In genomic region chr22:25067851-25068421, GRCh38 we compare ENCODE assay signal across 8 cellular contexts.
DNase-seq lines count a peak whose midpoint lies in the region; ATAC-seq and TF ChIP-seq lines count a peak whose summit lies in the region.

No MANE protein-coding gene starts in this region.

- H3K27me3 Mint-ChIP-seq in CD4-positive, alpha-beta memory T cell, result no peaks in the 10 kb centered on the region
- no peaks in the 10 kb centered on the region for H3K27me3 Mint-ChIP-seq in activated CD4-positive, alpha-beta T cell treated with anti-CD3 and anti-CD28 coated beads, Interleukin-2, amount 10 ng/mL, durations not matched to agents 24 days and 14 days

- TF ChIP-seq CTCF in spleen (IDR thresholded peaks at IDR 0.05 in 8 of 11, conservative IDR thresholded peaks at IDR 0.05 in 3 of 11), result no peak

- 59 to 83% (median 75%) methylated on average over 13 to 18 of the region's 18 CpGs for WGBS in spleen, 5 donors

- no peaks in the 10 kb centered on the region for H3K27me3 ChIP-seq in CD4-positive, alpha-beta memory T cell (ENCODE audit: insufficient read depth, low read length)
- H3K27me3 ChIP-seq in spleen (replicated peaks in 1 of 7), result peaks cover 0 to 24% (median 0%) of the 10 kb centered on the region in 7 donors

- peak; percentile 91 to 95 (median 93) for DNase-seq in CD4-positive, alpha-beta memory T cell
- peak; percentile 96 for DNase-seq in activated CD4-positive, alpha-beta T cell treated with anti-CD3 and anti-CD28 coated beads, Interleukin-2, amount 10 ng/mL, durations not matched to agents 24 days and 14 days
- DNase-seq in dedifferentiated amniotic fluid mesenchymal stem cell (ENCODE audit: extremely low spot score), result peak; percentile 9
- peak; percentile 90 for DNase-seq in spleen
- no peak for DNase-seq in NCI-H1436 (lab: John Stamatoyannopoulos, UW)

- H3K9me3 Mint-ChIP-seq in CD4-positive, alpha-beta memory T cell, result no peaks in the 10 kb centered on the region
- no peaks in the 10 kb centered on the region for H3K9me3 Mint-ChIP-seq in activated CD4-positive, alpha-beta T cell treated with anti-CD3 and anti-CD28 coated beads, Interleukin-2, amount 10 ng/mL, durations not matched to agents 24 days and 14 days

- peak overlapping the region; percentile 84 to 95 (median 90) for H3K4me3 Mint-ChIP-seq in CD4-positive, alpha-beta memory T cell
- peak overlapping the region; percentile 95 for H3K4me3 Mint-ChIP-seq in activated CD4-positive, alpha-beta T cell treated with anti-CD3 and anti-CD28 coated beads, Interleukin-2, amount 10 ng/mL, durations not matched to agents 24 days and 14 days

- no peaks in the 10 kb centered on the region for H3K9me3 ChIP-seq in CD4-positive, alpha-beta memory T cell (ENCODE audit: control insufficient read depth in 1 of 2, low read length in 2 of 2)
- H3K9me3 ChIP-seq in spleen, result no peaks in the 10 kb centered on the region

- TF ChIP-seq POLR2A in spleen (IDR thresholded peaks at IDR 0.05), result no peak

- peak overlapping the region; percentile 77 for H3K27ac ChIP-seq in CD4-positive, alpha-beta memory T cell (ENCODE audit: low read depth, low read length)
- peak overlapping the region; percentile 1 to 86 (median 53) for H3K27ac ChIP-seq in spleen

- no peaks in the 10 kb centered on the region for H3K36me3 Mint-ChIP-seq in CD4-positive, alpha-beta memory T cell
- peaks cover 3% of the 10 kb centered on the region for H3K36me3 Mint-ChIP-seq in activated CD4-positive, alpha-beta T cell treated with anti-CD3 and anti-CD28 coated beads, Interleukin-2, amount 10 ng/mL, durations not matched to agents 24 days and 14 days (ENCODE audit: low read depth)

- no peak for ATAC-seq in HG03196 (IDR thresholded peaks at IDR 0.05; ENCODE audit: unreplicated experiment)
- ATAC-seq in GM21367 (IDR thresholded peaks at IDR 0.05; ENCODE audit: unreplicated experiment), result no peak
- no peak for ATAC-seq in GM21360 (IDR thresholded peaks at IDR 0.05; ENCODE audit: unreplicated experiment)

- intact Hi-C loops in CD4-positive, alpha-beta memory T cell (cut with micrococcal nuclease), result loop anchor here (1.0 to 10.0 kb wide), 5 partner anchors 8 to 1607 kb away; no protein-coding TSS in a partner anchor
- intact Hi-C loops in activated CD4-positive, alpha-beta T cell treated with anti-CD3 and anti-CD28 coated beads, Interleukin-2, amount 10 ng/mL, durations not matched to agents 24 days and 14 days (cut with micrococcal nuclease), result loop anchor here (2.0 kb wide), 1 partner anchor 13 kb away; no protein-coding TSS in a partner anchor
- intact Hi-C loops in spleen (cut with DNase I; ENCODE audit: low total_unique reads), result no loop called here

- peak overlapping the region; percentile 95 to 99 (median 97) for H3K27ac Mint-ChIP-seq in CD4-positive, alpha-beta memory T cell
- peak overlapping the region; percentile 97 for H3K27ac Mint-ChIP-seq in activated CD4-positive, alpha-beta T cell treated with anti-CD3 and anti-CD28 coated beads, Interleukin-2, amount 10 ng/mL, durations not matched to agents 24 days and 14 days

- peaks cover 57 to 91% (median 77%) of the 10 kb centered on the region in 4 donors for H3K4me1 Mint-ChIP-seq in CD4-positive, alpha-beta memory T cell
- H3K4me1 Mint-ChIP-seq in activated CD4-positive, alpha-beta T cell treated with anti-CD3 and anti-CD28 coated beads, Interleukin-2, amount 10 ng/mL, durations not matched to agents 24 days and 14 days, result peaks cover 73% of the 10 kb centered on the region

- peaks cover 83% of the 10 kb centered on the region for H3K4me1 ChIP-seq in CD4-positive, alpha-beta memory T cell (ENCODE audit: insufficient read depth, low read length)
- peaks cover 0 to 64% (median 26%) of the 10 kb centered on the region in 6 donors for H3K4me1 ChIP-seq in spleen

- no peaks in the 10 kb centered on the region for H3K36me3 ChIP-seq in CD4-positive, alpha-beta memory T cell (ENCODE audit: insufficient read depth, low read length)
- no peaks in the 10 kb centered on the region for H3K36me3 ChIP-seq in spleen

- no peak overlapping the region for H3K4me3 ChIP-seq in CD4-positive, alpha-beta memory T cell (ENCODE audit: low read length in 2 of 2)
- no peak overlapping the region for H3K4me3 ChIP-seq in spleen

- CTCF ChIA-PET in CD4-positive, alpha-beta memory T cell (lab: Charles Lee; ENCODE audit: partially characterized antibody), result interaction anchor here (0.5 to 6.2 kb wide), 11 partner anchors 8 to 742 kb away, joined by 3 to 58 read pairs (median 5); no protein-coding TSS in a partner anchor

- POLR2A ChIA-PET in CD4-positive, alpha-beta memory T cell (lab: Charles Lee; ENCODE audit: partially characterized antibody), result interaction anchor here (0.7 to 2.9 kb wide), 7 partner anchors 9 to 43 kb away, joined by 3 to 27 read pairs (median 6); no protein-coding TSS in a partner anchor
